In the genomic region with DNA sequence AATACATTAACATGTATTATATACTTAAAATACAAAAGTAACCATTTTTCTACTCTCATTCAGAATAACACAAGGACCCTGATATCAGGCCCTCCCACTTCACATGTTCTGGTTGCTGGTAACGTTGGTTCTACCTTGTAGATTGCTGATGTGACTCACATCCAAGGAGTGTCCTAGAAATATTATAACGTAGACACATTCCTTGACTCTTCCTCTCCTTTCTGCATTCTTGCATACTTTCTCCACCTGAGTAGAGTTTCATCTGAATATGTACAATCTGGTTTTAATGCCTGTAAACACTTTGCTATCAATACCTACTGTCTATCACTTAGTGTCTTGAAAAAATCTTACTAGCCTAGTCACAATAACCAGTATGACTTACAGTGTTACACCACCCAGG, we compare ENCODE assay signal across 14 cellular contexts. TPM values are rescaled to one million over a fixed set of nuclear protein-coding genes. Genes with fewer than 3 reads are reported as not detected.
A peak's percentile ranks its signal among the peaks of the same experiment; 100 is the strongest.
DNase-seq lines count a peak whose midpoint lies in the region; ATAC-seq and TF ChIP-seq lines count a peak whose summit lies in the region.
"Had no signal": no experiment of that assay in that cellular context is flagged by ENCODE, and none has a peak within 500 bp of the region (broad histone marks: within the 10 kb centered on the region; RNA-seq: fewer than 3 reads in every experiment).

No MANE protein-coding gene starts in this region.

- peak; percentile 98 for ATAC-seq in RWPE2 (ENCODE audit: low read depth)
- no peak for ATAC-seq in activated T-cell treated with anti-CD3 and anti-CD28 coated beads, Interleukin-2, amount 50 U/mL, for 4 hours
- ATAC-seq: GM23338 had no signal

- H3K36me3 ChIP-seq in RWPE2 (ENCODE audit: low read depth), result no peaks in the 10 kb centered on the region; the same call in 1 of the 2 replicates
- H3K36me3 ChIP-seq: BLaER1 had no signal

- H3K27ac ChIP-seq in RWPE2 (ENCODE audit: poor library complexity, severe bottlenecking) (peak overlapping the region; percentile 51), epithelial cell of prostate (peak overlapping the region; percentile 32)
- H3K27ac ChIP-seq: BLaER1, HL-60 had no signal

- no peak overlapping the region for H3K4me3 ChIP-seq in RWPE2 (ENCODE audit: severe bottlenecking)
- H3K4me3 ChIP-seq: BLaER1, GM23338 had no signal

- in situ Hi-C loops in ACHN (cut with HindIII; ENCODE audit: low pct_ligation_motif_present, low pct_unique_long_range_greater_than_20kb, low sequenced_read_pairs), result no loop called here

- no peak for DNase-seq in RWPE2 (ENCODE audit: low spot score)
- DNase-seq in epithelial cell of prostate (ENCODE audit: low read depth, low spot score), result no peak
- DNase-seq in kidney glomerular epithelial cell (lab: John Stamatoyannopoulos, UW), result peak; percentile 25
- no peak for DNase-seq in activated T-cell treated with anti-CD3 and anti-CD28 coated beads, Interleukin-2, amount 50 U/mL, for 4 hours
- no peak for DNase-seq in ACHN
- no peak for DNase-seq in NCI-H69 (lab: John Stamatoyannopoulos, UW)
- DNase-seq: AML-193; CD8-positive, alpha-beta memory T cell; DMS79 treated with DMSO at 0.1 percent for 48 hours; EL; H7 had no signal

- peaks cover 6% of the 10 kb centered on the region for H3K27me3 Mint-ChIP-seq in activated T-cell treated with anti-CD3 and anti-CD28 coated beads, Interleukin-2, amount 50 U/mL, for 4 hours (ENCODE audit: low read depth)

- no peak for TF ChIP-seq CTCF in RWPE2 (IDR thresholded peaks at IDR 0.05; ENCODE audit: poor library complexity, severe bottlenecking)

- H3K4me1 Mint-ChIP-seq in activated T-cell treated with anti-CD3 and anti-CD28 coated beads, Interleukin-2, amount 50 U/mL, for 4 hours (ENCODE audit: low read depth), result no peaks in the 10 kb centered on the region
- H3K4me1 Mint-ChIP-seq: CD8-positive, alpha-beta memory T cell; GM23338 had no signal

- no peaks in the 10 kb centered on the region for H3K27me3 ChIP-seq in RWPE2 (ENCODE audit: insufficient read depth, poor library complexity, severe bottlenecking)
- H3K27me3 ChIP-seq: BLaER1 had no signal

- H3K4me1 ChIP-seq in RWPE2 (ENCODE audit: insufficient read depth, poor library complexity, severe bottlenecking), result peaks cover 16% of the 10 kb centered on the region
- H3K4me1 ChIP-seq: BLaER1 had no signal

- H3K9me3 ChIP-seq in RWPE2 (ENCODE audit: severe bottlenecking), result no peaks in the 10 kb centered on the region

- H3K9me3 Mint-ChIP-seq in activated T-cell treated with anti-CD3 and anti-CD28 coated beads, Interleukin-2, amount 50 U/mL, for 4 hours, result peaks cover 3% of the 10 kb centered on the region

- no peak overlapping the region for H3K4me3 Mint-ChIP-seq in activated T-cell treated with anti-CD3 and anti-CD28 coated beads, Interleukin-2, amount 50 U/mL, for 4 hours
- H3K4me3 Mint-ChIP-seq: CD8-positive, alpha-beta memory T cell; GM23338 had no signal

- no peaks in the 10 kb centered on the region for H3K36me3 Mint-ChIP-seq in activated T-cell treated with anti-CD3 and anti-CD28 coated beads, Interleukin-2, amount 50 U/mL, for 4 hours (ENCODE audit: insufficient read depth)

RNA-seq across cellular contexts. Expression of gene NEDD4, which starts 35.0 kb away (rescaled TPM):
- total RNA-seq in activated T-cell treated with anti-CD3 and anti-CD28 coated beads, Interleukin-2, amount 50 U/mL, for 4 hours, result 1 to 10 TPM; 4.5 to 9.4 (median 8.0) TPM
